20 cellular contexts compared by ENCODE assay signal in the genomic region with DNA sequence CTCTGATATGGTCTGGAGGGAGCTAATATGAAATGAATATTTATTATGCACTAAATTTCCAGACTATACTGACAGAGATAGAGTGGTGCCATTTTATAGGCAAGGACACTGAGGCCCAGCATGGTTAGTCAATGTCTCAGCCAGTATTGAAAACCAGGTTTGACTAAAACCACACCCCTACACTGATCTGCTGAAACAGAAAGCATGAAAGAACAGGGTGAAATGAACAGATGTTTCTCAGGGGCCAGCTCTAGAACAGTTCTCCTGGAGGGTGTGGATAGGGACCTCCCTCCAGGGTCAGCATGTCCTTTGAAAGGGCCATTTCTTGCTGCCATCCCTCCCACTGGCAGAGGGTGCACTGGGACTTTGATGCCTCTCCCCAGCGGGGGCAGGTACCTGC.
DNase-seq lines count a peak whose midpoint lies in the region; ATAC-seq lines count a peak whose summit lies in the region.
"Had no signal": no experiment of that assay in that cellular context is flagged by ENCODE, and none has a peak within 500 bp of the region (broad histone marks: within the 10 kb centered on the region; RNA-seq: fewer than 3 reads in every experiment).

No MANE protein-coding gene starts in this region.

- H3K4me3 Mint-ChIP-seq in activated T-helper 17 cell treated with anti-CD3 and anti-CD28 coated beads, Interleukin-2, amount 50 U/mL, for 72 hours = no peak overlapping the region
- H3K4me3 Mint-ChIP-seq: activated naive CD4-positive, alpha-beta T cell treated with anti-CD3 and anti-CD28 coated beads for 36 hours had no signal

- H3K36me3 Mint-ChIP-seq in activated T-helper 17 cell treated with anti-CD3 and anti-CD28 coated beads, Interleukin-2, amount 50 U/mL, for 72 hours (ENCODE audit: low read depth) = no peaks in the 10 kb centered on the region

- peaks cover 5% of the 10 kb centered on the region for H3K27me3 Mint-ChIP-seq in activated T-helper 17 cell treated with anti-CD3 and anti-CD28 coated beads, Interleukin-2, amount 50 U/mL, for 72 hours
- H3K27me3 Mint-ChIP-seq: progenitor cell of endocrine pancreas had no signal

- peak; percentile 67 for ATAC-seq in GM19023 (IDR thresholded peaks at IDR 0.05; ENCODE audit: unreplicated experiment)
- ATAC-seq in GM21526 (IDR thresholded peaks at IDR 0.05; ENCODE audit: low FRiP score, unreplicated experiment) = peak; percentile 82
- peak; percentile 53 for ATAC-seq in HG02885 (IDR thresholded peaks at IDR 0.05; ENCODE audit: poor library complexity, unreplicated experiment)
- peak; percentile 34 for ATAC-seq in activated T-helper 17 cell treated with anti-CD3 and anti-CD28 coated beads, Interleukin-2, amount 50 U/mL, for 72 hours (replicated peaks)
- ATAC-seq: heart left ventricle, HepG2 had no signal

- DNase-seq in OCI-M2 (lab: John Stamatoyannopoulos, UW; ENCODE audit: unreplicated experiment) = no peak
- no peak for DNase-seq in DMS79 (lab: John Stamatoyannopoulos, UW)
- DNase-seq in activated CD8-positive, alpha-beta memory T cell treated with anti-CD3 and anti-CD28 coated beads, Interleukin-2, amount 50 U/mL, for 4 hours = no peak
- DNase-seq: activated CD4-positive, CD25-positive, alpha-beta regulatory T cell treated with anti-CD3 and anti-CD28 coated beads, Interleukin-2, amount 50 U/mL, for 72 hours; activated naive CD4-positive, alpha-beta T cell treated with anti-CD3 and anti-CD28 coated beads for 36 hours; activated T-cell treated with anti-CD3 and anti-CD28 coated beads, Interleukin-2, amount 50 U/mL, for 1 hour; effector CD4-positive, alpha-beta T cell; heart left ventricle; NCI-H1048; NCI-H2029; RPMI8226; stimulated activated CD8-positive, alpha-beta memory T cell treated with anti-CD3 and anti-CD28 coated beads, Interleukin-4, amount 100 ng/mL, for 48 hours; T-helper 1 cell; transverse colon had no signal

- no peak overlapping the region for H3K27ac Mint-ChIP-seq in activated T-helper 17 cell treated with anti-CD3 and anti-CD28 coated beads, Interleukin-2, amount 50 U/mL, for 72 hours
- H3K27ac Mint-ChIP-seq: activated naive CD4-positive, alpha-beta T cell treated with anti-CD3 and anti-CD28 coated beads for 36 hours had no signal

- H3K9me3 Mint-ChIP-seq in activated T-helper 17 cell treated with anti-CD3 and anti-CD28 coated beads, Interleukin-2, amount 50 U/mL, for 72 hours = peaks cover 5% of the 10 kb centered on the region
- H3K9me3 Mint-ChIP-seq: activated naive CD4-positive, alpha-beta T cell treated with anti-CD3 and anti-CD28 coated beads for 36 hours had no signal

- H3K4me1 Mint-ChIP-seq in activated T-helper 17 cell treated with anti-CD3 and anti-CD28 coated beads, Interleukin-2, amount 50 U/mL, for 72 hours = no peaks in the 10 kb centered on the region
